ENCODE assay signal across 25 cellular contexts in genomic region chr11:27972432-27973170, GRCh38.
DNase-seq lines count a peak whose midpoint lies in the region; ATAC-seq, FAIRE-seq and TF ChIP-seq lines count a peak whose summit lies in the region.
"Had no signal": no experiment of that assay in that cellular context is flagged by ENCODE, and none has a peak within 500 bp of the region (broad histone marks: within the 10 kb centered on the region; RNA-seq: fewer than 3 reads in every experiment).

No MANE protein-coding gene starts in this region.

- FAIRE-seq in urothelium cell line (lab: Jason Lieb, UNC) = no peak
- FAIRE-seq: GM12891 had no signal

- intact Hi-C loops in left ventricle myocardium superior (cut with micrococcal nuclease) = no loop called here

- no peaks in the 10 kb centered on the region for H3K9me3 ChIP-seq in RWPE2 (ENCODE audit: severe bottlenecking)
- H3K9me3 ChIP-seq: BLaER1, ovary, sigmoid colon, tibial nerve had no signal

- no peaks in the 10 kb centered on the region for H3K4me1 ChIP-seq in RWPE2 (ENCODE audit: insufficient read depth, poor library complexity, severe bottlenecking)
- H3K4me1 ChIP-seq in foreskin keratinocyte = no peaks in the 10 kb centered on the region
- H3K4me1 ChIP-seq: BLaER1, sigmoid colon, tibial nerve had no signal

- H3K27ac ChIP-seq in RWPE2 (ENCODE audit: poor library complexity, severe bottlenecking) (no peak overlapping the region), foreskin keratinocyte (no peak overlapping the region)
- H3K27ac ChIP-seq: 22Rv1, BLaER1, dorsolateral prefrontal cortex, HL-60, ovary, sigmoid colon, tibial nerve had no signal

- H3K27me3 ChIP-seq in RWPE2 (ENCODE audit: insufficient read depth, poor library complexity, severe bottlenecking) (no peaks in the 10 kb centered on the region), foreskin keratinocyte (no peaks in the 10 kb centered on the region)
- H3K27me3 ChIP-seq: BLaER1, ovary, sigmoid colon, tibial nerve had no signal

- no peak for TF ChIP-seq CTCF in RWPE2 (IDR thresholded peaks at IDR 0.05; ENCODE audit: poor library complexity, severe bottlenecking)
- no peak for TF ChIP-seq CTCF in foreskin keratinocyte (conservative IDR thresholded peaks at IDR 0.05)

- no peaks in the 10 kb centered on the region for H3K36me3 ChIP-seq in RWPE2 (ENCODE audit: low read depth)
- H3K36me3 ChIP-seq: BLaER1, ovary, sigmoid colon, tibial nerve had no signal

- no peak overlapping the region for H3K4me3 ChIP-seq in RWPE2 (ENCODE audit: severe bottlenecking)
- H3K4me3 ChIP-seq: BLaER1, dorsolateral prefrontal cortex, ovary, sigmoid colon, tibial nerve had no signal

- DNase-seq in DMS79 treated with DMSO at 0.1 percent for 48 hours (lab: John Stamatoyannopoulos, UW) (peak; percentile 7), DMS79 (lab: John Stamatoyannopoulos, UW) (no peak), RWPE2 (ENCODE audit: low spot score) (no peak), foreskin keratinocyte (peak; percentile 29 to 68), urothelium cell line (ENCODE audit: low spot score) (peak; percentile 35), left ventricle myocardium superior (no peak), GM19240 (ENCODE audit: insufficient read length, low spot score) (no peak), DMS 273 treated with DMSO at 0.1 percent for 48 hours (lab: John Stamatoyannopoulos, UW) (no peak)
- DNase-seq: activated CD4-positive, alpha-beta T cell treated with anti-CD3 and anti-CD28 coated beads for 36 hours; activated naive CD8-positive, alpha-beta T cell treated with anti-CD3 and anti-CD28 coated beads, Interleukin-2, amount 10 ng/mL, durations not matched to agents 7 days and 5 days; head of caudate nucleus; immature natural killer cell; mammary epithelial cell; NCI-H187; ovary; sigmoid colon; stimulated activated naive CD4-positive, alpha-beta T cell treated with Interleukin-2 at 50 U/mL for 16 hours; SW 1271 had no signal

- ATAC-seq in RWPE2 (ENCODE audit: low read depth) (peak; percentile 23; the same call in 1 of the 3 replicates), foreskin keratinocyte (peak; percentile 51), left ventricle myocardium superior (no peak)
- ATAC-seq: activated CD4-positive, alpha-beta T cell treated with anti-CD3 and anti-CD28 coated beads for 36 hours; activated T-helper 17 cell treated with anti-CD3 and anti-CD28 coated beads, Interleukin-2, amount 50 U/mL, for 72 hours had no signal

Comparison
In these comparisons a context has a peak if more than half of its experiments do, and no peak if none do; other contexts are left out.
1. DNase-seq: peak in DMS79 treated with DMSO at 0.1 percent for 48 hours (single experiment), foreskin keratinocyte (2 of 2) and urothelium cell line (single experiment); none in DMS79 (single experiment), RWPE2 (single experiment), left ventricle myocardium superior (single experiment), GM19240 (single experiment) and DMS 273 treated with DMSO at 0.1 percent for 48 hours (single experiment).